25 cellular contexts compared by ENCODE assay signal in genomic region chr9:111886983-111887718, GRCh38. TPM values are rescaled to one million over a fixed set of nuclear protein-coding genes. Genes with fewer than 3 reads are reported as not detected.
DNase-seq lines count a peak whose midpoint lies in the region; ATAC-seq, FAIRE-seq and TF ChIP-seq lines count a peak whose summit lies in the region.
"Had no signal": no experiment of that assay in that cellular context is flagged by ENCODE, and none has a peak within 500 bp of the region (broad histone marks: within the 10 kb centered on the region; RNA-seq: fewer than 3 reads in every experiment).

No MANE protein-coding gene starts in this region.

- intact Hi-C loops in lower lobe of right lung (cut with DNase I) = no loop called here

- no peaks in the 10 kb centered on the region for H3K79me1 ChIP-seq in mesenchymal stem cell (replicated peaks; ENCODE audit: low read length, poor library complexity, severe bottlenecking)

- no peak overlapping the region for H2BK15ac ChIP-seq in mesenchymal stem cell (ENCODE audit: low read depth, poor library complexity, severe bottlenecking)

- H3K27ac ChIP-seq in mesenchymal stem cell (ENCODE audit: low read length, poor library complexity, severe bottlenecking) (no peak overlapping the region), lower lobe of right lung (no peak overlapping the region)
- H3K27ac ChIP-seq: SJCRH30 had no signal

- no peaks in the 10 kb centered on the region for H3K27me3 Mint-ChIP-seq in T-helper 17 cell
- H3K27me3 Mint-ChIP-seq: B cell had no signal

- TF ChIP-seq POLR2A in GM12892 (IDR thresholded peaks at IDR 0.05; ENCODE audit: low read depth, low read length) = no peak

- H3K4me3 ChIP-seq in mesenchymal stem cell (ENCODE audit: insufficient read depth in 1 of 2, low read depth in 1 of 2, low read length in 2 of 2) = no peak overlapping the region
- no peak overlapping the region for H3K4me3 ChIP-seq in lower lobe of right lung
- H3K4me3 ChIP-seq: SJCRH30 had no signal

- H3K18ac ChIP-seq in mesenchymal stem cell (ENCODE audit: low read depth in 1 of 2, low read length in 2 of 2) = no peak overlapping the region

- no peak overlapping the region for H3K23ac ChIP-seq in mesenchymal stem cell (ENCODE audit: low read length in 2 of 2)

- peak overlapping the region; percentile 73 for H4K91ac ChIP-seq in mesenchymal stem cell (ENCODE audit: low read length)

- peak; percentile 83 for ATAC-seq in HG03095 (IDR thresholded peaks at IDR 0.05; ENCODE audit: unreplicated experiment)
- no peak for ATAC-seq in T-helper 17 cell
- ATAC-seq in lower lobe of right lung = no peak

- no peak overlapping the region for H3K4me2 ChIP-seq in mesenchymal stem cell (ENCODE audit: low read length, poor library complexity, severe bottlenecking)

- H3K9me3 ChIP-seq in T-helper 17 cell (ENCODE audit: control insufficient read depth, low read length, poor library complexity, severe bottlenecking) (no peaks in the 10 kb centered on the region), mesenchymal stem cell (ENCODE audit: control insufficient read depth, low read length) (no peaks in the 10 kb centered on the region), lower lobe of right lung (no peaks in the 10 kb centered on the region)
- H3K9me3 ChIP-seq: SJCRH30 had no signal

- H3K9ac ChIP-seq in mesenchymal stem cell (ENCODE audit: low read length) = no peak overlapping the region

- no peak overlapping the region for H3K4ac ChIP-seq in mesenchymal stem cell (ENCODE audit: low read depth in 1 of 2, low read length in 2 of 2)

- H3K4me3 Mint-ChIP-seq in T-helper 17 cell = no peak overlapping the region
- H3K4me3 Mint-ChIP-seq: B cell, CD14-positive monocyte had no signal

- H3K4me1 Mint-ChIP-seq in T-helper 17 cell = peaks cover 4% of the 10 kb centered on the region
- H3K4me1 Mint-ChIP-seq: CD14-positive monocyte had no signal

- TF ChIP-seq CTCF in lower lobe of right lung (IDR thresholded peaks at IDR 0.05) = no peak

- H3K14ac ChIP-seq in mesenchymal stem cell (ENCODE audit: low read length in 2 of 2) = no peak overlapping the region

- no peak overlapping the region for H2BK5ac ChIP-seq in mesenchymal stem cell (ENCODE audit: low read depth, low read length, poor library complexity, severe bottlenecking)

- peak overlapping the region; percentile 19 for H4K8ac ChIP-seq in mesenchymal stem cell (ENCODE audit: low read length)

- H2BK12ac ChIP-seq in mesenchymal stem cell (ENCODE audit: low read length in 2 of 2) = no peak overlapping the region

- no peaks in the 10 kb centered on the region for H3K27me3 ChIP-seq in mesenchymal stem cell (ENCODE audit: control insufficient read depth in 1 of 2, insufficient read depth in 1 of 2, low read length in 2 of 2)
- H3K27me3 ChIP-seq in lower lobe of right lung (ENCODE audit: low read depth) = no peaks in the 10 kb centered on the region
- H3K27me3 ChIP-seq: SJCRH30 had no signal

- H3K4me1 ChIP-seq in mesenchymal stem cell (ENCODE audit: control insufficient read depth, insufficient read depth, low read depth, low read length) = peaks cover 3% of the 10 kb centered on the region
- H3K4me1 ChIP-seq in lower lobe of right lung = peaks cover 4% of the 10 kb centered on the region

- 89% methylated on average over 19 of the region's 19 CpGs for WGBS in mesenchymal stem cell

- DNase-seq in GM12892 (ENCODE audit: insufficient read length) (no peak), T-helper 17 cell (no peak), mesenchymal stem cell (no peak), dermis blood vessel endothelial cell (no peak), lower lobe of right lung (no peak), HuH-7.5 (ENCODE audit: low spot score) (no peak)
- DNase-seq: H7; Karpas-422; MV-4-11; NCI-H1105 treated with DMSO at 0.1 percent for 48 hours; NCI-H2029 treated with DMSO at 0.1 percent for 48 hours; NCI-H226; NCI-H510A treated with DMSO at 0.1 percent for 48 hours; NCI-H774; NK-92 treated with Interleukin-12 subunit alpha and Interleukin-12 subunit beta, amount 100 ng/mL, for 24 hours; OCI-M1; SJCRH30; T-helper 1 cell had no signal

- no peak overlapping the region for H2AK5ac ChIP-seq in mesenchymal stem cell (ENCODE audit: low read length, severe bottlenecking)

- no peaks in the 10 kb centered on the region for H3K36me3 Mint-ChIP-seq in T-helper 17 cell (ENCODE audit: low read depth)
- H3K36me3 Mint-ChIP-seq: CD14-positive monocyte, IgD-negative memory B cell had no signal

- FAIRE-seq in GM12892 (lab: Jason Lieb, UNC) = peak; percentile 76
- FAIRE-seq: A204.1, G401.6, RCC 7860 had no signal

- no peak overlapping the region for H2AFZ ChIP-seq in mesenchymal stem cell (ENCODE audit: low read depth, low read length)

- H3K27ac Mint-ChIP-seq in T-helper 17 cell = peak overlapping the region; percentile 29
- H3K27ac Mint-ChIP-seq: B cell, IgD-negative memory B cell had no signal

- H2BK120ac ChIP-seq in mesenchymal stem cell (ENCODE audit: low read depth, low read length) = no peak overlapping the region

- H3K36me3 ChIP-seq in mesenchymal stem cell (ENCODE audit: control insufficient read depth in 1 of 2, insufficient read depth in 2 of 2, low read depth in 1 of 2, low read length in 2 of 2) (no peaks in the 10 kb centered on the region), lower lobe of right lung (no peaks in the 10 kb centered on the region)
- H3K36me3 ChIP-seq: SJCRH30 had no signal

RNA-seq across cellular contexts. Expression of gene UGCG, which starts 9.5 kb away (rescaled TPM):
- 50.8 TPM for polyA plus RNA-seq in GM12892 (2012; ENCODE audit: missing spikeins)
- total RNA-seq in T-helper 17 cell (10 to 100 TPM; 35.5 TPM), dermis blood vessel endothelial cell (63.8 and 112 TPM in 2 replicates), lower lobe of right lung (41.3 TPM)
- polyA plus RNA-seq in mesenchymal stem cell (2013, experiment 1 of 2) = 44.2 TPM
- polyA plus RNA-seq in mesenchymal stem cell (2013, experiment 2 of 2) = 45.8 TPM
